Comparison of ENCODE assay signal across 12 cellular contexts in genomic region chr15:41796457-41796856, GRCh38. TPM values are rescaled to one million over a fixed set of nuclear protein-coding genes. Genes with fewer than 3 reads are reported as not detected.
DNase-seq lines count a peak whose midpoint lies in the region; ATAC-seq and TF ChIP-seq lines count a peak whose summit lies in the region.
"Had no signal": no experiment of that assay in that cellular context is flagged by ENCODE, and none has a peak within 500 bp of the region (broad histone marks: within the 10 kb centered on the region; RNA-seq: fewer than 3 reads in every experiment).

No MANE protein-coding gene starts in this region.

- H3K27me3 ChIP-seq in ACC112 (ENCODE audit: insufficient read depth, low read length) (no peaks in the 10 kb centered on the region), OCI-LY1 (ENCODE audit: insufficient read depth, low read length) (no peaks in the 10 kb centered on the region)

- DNase-seq in omental fat pad (ENCODE audit: low spot score) (no peak), medulla oblongata (ENCODE audit: extremely low spot score) (no peak), activated T-cell treated with anti-CD3 and anti-CD28 coated beads for 4 hours (no peak), putamen (ENCODE audit: low spot score) (no peak)
- DNase-seq: activated CD4-positive, alpha-beta T cell treated with anti-CD3 and anti-CD28 coated beads, Interleukin-2, amount 50 U/mL, for 4 hours; CD4-positive, alpha-beta memory T cell; NCI-H2081; SIG-M5 had no signal

- H3K9me2 ChIP-seq in OCI-LY1 (ENCODE audit: low read depth, low read length) = no peaks in the 10 kb centered on the region

- peaks cover 48% of the 10 kb centered on the region for H3K4me1 ChIP-seq in ACC112 (ENCODE audit: control insufficient read depth, insufficient read depth, low read length, unreplicated experiment)
- H3K4me1 ChIP-seq in OCI-LY1 (ENCODE audit: insufficient read depth, low read length, severe bottlenecking) = peaks cover 46% of the 10 kb centered on the region

- H3K27ac ChIP-seq in ACC112 (ENCODE audit: low read depth, low read length) (peak overlapping the region; percentile 63), OCI-LY1 (ENCODE audit: low read depth, low read length, poor library complexity, severe bottlenecking) (peak overlapping the region; percentile 52)

- peak; percentile 53 for ATAC-seq in esophagus mucosa
- peak; percentile 58 for ATAC-seq in omental fat pad (ENCODE audit: low FRiP score)
- no peak for ATAC-seq in GM21360 (IDR thresholded peaks at IDR 0.05; ENCODE audit: unreplicated experiment)

- H3K4me3 ChIP-seq in ACC112 (ENCODE audit: low read depth, low read length) (peak overlapping the region; percentile 35; the same call in 1 of the 2 replicates), OCI-LY1 (ENCODE audit: low read depth, low read length, poor library complexity, severe bottlenecking) (no peak overlapping the region)

- H4K20me1 ChIP-seq in OCI-LY1 (ENCODE audit: insufficient read depth, low read length) = no peaks in the 10 kb centered on the region

- no peak overlapping the region for H3K4me2 ChIP-seq in OCI-LY1 (ENCODE audit: low read length)

- peaks cover 4% of the 10 kb centered on the region; the same call in 1 of the 2 replicates for H3K9me3 ChIP-seq in OCI-LY1 (ENCODE audit: low read length)

- TF ChIP-seq CTCF in OCI-LY1 (IDR thresholded peaks at IDR 0.05; ENCODE audit: low read length) (no peak), omental fat pad (IDR thresholded peaks at IDR 0.05) (no peak)

- H2AFZ ChIP-seq in ACC112 (ENCODE audit: low read length, unreplicated experiment) = no peak overlapping the region
- H2AFZ ChIP-seq in OCI-LY1 (ENCODE audit: low read length) = no peak overlapping the region

- peaks cover 8% of the 10 kb centered on the region; the same call in 1 of the 2 replicates for H3K36me3 ChIP-seq in ACC112 (ENCODE audit: insufficient read depth, low read length)
- peaks cover 11% of the 10 kb centered on the region for H3K36me3 ChIP-seq in OCI-LY1 (ENCODE audit: insufficient read depth, low read length)

- H3F3A ChIP-seq in OCI-LY1 (ENCODE audit: insufficient read depth, low read length) = no peaks in the 10 kb centered on the region

- no peak overlapping the region for H3K9ac ChIP-seq in OCI-LY1 (ENCODE audit: low read length)

- H3K79me2 ChIP-seq in ACC112 (ENCODE audit: control insufficient read depth, insufficient read depth, low read length, unreplicated experiment) (peaks cover 30% of the 10 kb centered on the region), OCI-LY1 (ENCODE audit: insufficient read depth, low read length) (no peaks in the 10 kb centered on the region)

RNA-seq across cellular contexts. Expression of gene MAPKBP1, which starts 22.2 kb away (rescaled TPM):
- total RNA-seq in esophagus mucosa (26.1 TPM), omental fat pad (10 to 100 TPM; 13.4 to 24.1 (median 14.4) TPM)

RNA-seq across cellular contexts. Expression of gene JMJD7, which starts 31.4 kb away (rescaled TPM):
- total RNA-seq in esophagus mucosa (35.4 TPM), omental fat pad (10 to 100 TPM in 1 of 4 donors, 1 to 10 TPM in 3; 3.8 to 11.5 (median 8.5) TPM)

RNA-seq across cellular contexts. Expression of gene PLA2G4B, which starts 42.2 kb away (rescaled TPM):
- 23.6 TPM for total RNA-seq in esophagus mucosa
- total RNA-seq in omental fat pad = 10 to 100 TPM in 1 of 4 donors, 1 to 10 TPM in 3; 1.1 to 13.6 (median 2.3) TPM
